Comparison of ENCODE assay signal across 8 cellular contexts in the genomic region with DNA sequence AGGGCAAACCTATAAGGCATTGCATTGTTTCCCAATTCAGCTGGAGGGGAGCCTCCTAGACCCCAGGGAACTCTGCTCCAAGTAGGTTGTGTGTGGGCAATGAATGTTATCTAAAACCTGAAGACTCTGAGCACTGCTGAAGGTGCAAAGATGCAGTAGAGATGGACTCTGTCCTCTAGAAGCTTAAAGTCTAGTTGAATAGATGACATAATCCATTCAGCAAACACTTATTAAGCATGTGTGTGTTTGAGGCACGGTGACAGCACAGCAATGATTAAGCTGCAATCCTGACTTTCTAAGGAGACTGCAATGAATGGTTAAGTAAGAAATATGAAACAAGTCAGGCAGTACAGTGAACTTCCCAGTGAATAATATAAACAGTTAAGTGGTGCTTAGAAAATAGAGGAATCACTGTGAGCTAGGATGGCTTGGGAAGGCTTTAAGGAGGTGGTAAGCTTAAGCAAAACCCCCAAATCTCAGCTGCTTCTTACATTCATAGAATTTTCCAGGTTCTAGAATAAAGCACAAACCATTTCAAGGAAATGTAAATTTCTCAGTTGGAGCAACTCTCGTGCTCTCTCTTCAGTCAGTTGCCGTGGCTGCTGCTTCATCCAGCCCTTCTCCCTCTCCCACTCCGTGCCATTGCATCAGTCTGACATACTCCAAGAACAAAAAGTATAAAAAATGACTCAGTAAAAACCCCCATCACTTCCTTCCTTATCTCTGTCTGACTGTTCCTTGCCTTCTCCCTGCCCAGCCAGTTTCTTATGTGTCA. TPM values are rescaled to one million over a fixed set of nuclear protein-coding genes. Genes with fewer than 3 reads are reported as not detected.
DNase-seq lines count a peak whose midpoint lies in the region; ATAC-seq, FAIRE-seq and TF ChIP-seq lines count a peak whose summit lies in the region.

No MANE protein-coding gene starts in this region.

- H3K36me3 ChIP-seq in liver (ENCODE audit: control insufficient read depth in 4 of 4, insufficient read depth in 3 of 4, low read depth in 1 of 4, low read length in 3 of 4): peaks cover 13 to 35% (median 28%) of the 10 kb centered on the region in 4 donors

- H3K27ac ChIP-seq in liver (ENCODE audit: low read depth in 1 of 2, low read length in 2 of 2): peak overlapping the region in 1 of 2 donors; percentile 15

- H3K9me3 ChIP-seq in liver (ENCODE audit: control insufficient read depth in 4 of 4, low read length in 3 of 4): no peaks in the 10 kb centered on the region

- H3K4me3 ChIP-seq in AG09309 (ENCODE audit: control insufficient read depth, low read depth, low read length) (peak overlapping the region; percentile 5), astrocyte of the cerebellum (ENCODE audit: low read depth, low read length) (no peak overlapping the region), liver (ENCODE audit: low read depth in 1 of 3, low read length in 3 of 3) (no peak overlapping the region)

- H3K9ac ChIP-seq in liver (ENCODE audit: low read depth in 1 of 2, low read length in 2 of 2): no peak overlapping the region

- H3K4me1 ChIP-seq in liver (ENCODE audit: control insufficient read depth in 4 of 4, insufficient read depth in 4 of 4, low read length in 3 of 4): peaks cover 0 to 8% (median 3%) of the 10 kb centered on the region in 4 donors

- in situ Hi-C loops in astrocyte of the cerebellum (cut with HindIII; ENCODE audit: low sequenced_read_pairs): loop anchor here (10.0 kb wide), 1 partner anchor 211 kb away; no protein-coding TSS in a partner anchor

- no peak for ATAC-seq in HG03378 (IDR thresholded peaks at IDR 0.05; ENCODE audit: unreplicated experiment)
- ATAC-seq in GM18867 (IDR thresholded peaks at IDR 0.05; ENCODE audit: unreplicated experiment): no peak

- no peak for FAIRE-seq in GM19239 (lab: Jason Lieb, UNC)

- WGBS in liver: 56% methylated on average over 4 of the region's 4 CpGs

- TF ChIP-seq RAD21 in liver (IDR thresholded peaks at IDR 0.05): no peak

- DNase-seq in AG09309 (ENCODE audit: low read depth): peak; percentile 73
- DNase-seq in HT1080 (ENCODE audit: low read depth): peak; percentile 91
- DNase-seq in astrocyte of the cerebellum (ENCODE audit: low read depth): peak; percentile 18
- no peak for DNase-seq in GM19239 (ENCODE audit: insufficient read length, low spot score)
- no peak for DNase-seq in cerebellar cortex (ENCODE audit: low spot score)

- no peaks in the 10 kb centered on the region for H3K27me3 ChIP-seq in liver (ENCODE audit: control insufficient read depth in 4 of 4, insufficient read depth in 4 of 4, low read length in 3 of 4)

- TF ChIP-seq CTCF in AG09309 (IDR thresholded peaks at IDR 0.05; ENCODE audit: control insufficient read depth, insufficient read depth, low read depth, low read length, missing control alignments): no peak
- TF ChIP-seq CTCF in astrocyte of the cerebellum (IDR thresholded peaks at IDR 0.05; ENCODE audit: low read depth, low read length, missing control alignments): no peak
- no peak for TF ChIP-seq CTCF in liver (IDR thresholded peaks at IDR 0.05; ENCODE audit: low read depth, low read length, missing input control)

TF ChIP-seq in liver, 16 proteins besides CTCF, POLR2A, EP300 and RAD21:
- TF ChIP-seq HNF4A (conservative IDR thresholded peaks at IDR 0.05) (peak; percentile 40 to 51), JUND (IDR thresholded peaks at IDR 0.05) (peak in 1 of 2 donors; percentile 20), FOXA2 (IDR thresholded peaks at IDR 0.05) (no peak)
- TF ChIP-seq, protein P1, sequence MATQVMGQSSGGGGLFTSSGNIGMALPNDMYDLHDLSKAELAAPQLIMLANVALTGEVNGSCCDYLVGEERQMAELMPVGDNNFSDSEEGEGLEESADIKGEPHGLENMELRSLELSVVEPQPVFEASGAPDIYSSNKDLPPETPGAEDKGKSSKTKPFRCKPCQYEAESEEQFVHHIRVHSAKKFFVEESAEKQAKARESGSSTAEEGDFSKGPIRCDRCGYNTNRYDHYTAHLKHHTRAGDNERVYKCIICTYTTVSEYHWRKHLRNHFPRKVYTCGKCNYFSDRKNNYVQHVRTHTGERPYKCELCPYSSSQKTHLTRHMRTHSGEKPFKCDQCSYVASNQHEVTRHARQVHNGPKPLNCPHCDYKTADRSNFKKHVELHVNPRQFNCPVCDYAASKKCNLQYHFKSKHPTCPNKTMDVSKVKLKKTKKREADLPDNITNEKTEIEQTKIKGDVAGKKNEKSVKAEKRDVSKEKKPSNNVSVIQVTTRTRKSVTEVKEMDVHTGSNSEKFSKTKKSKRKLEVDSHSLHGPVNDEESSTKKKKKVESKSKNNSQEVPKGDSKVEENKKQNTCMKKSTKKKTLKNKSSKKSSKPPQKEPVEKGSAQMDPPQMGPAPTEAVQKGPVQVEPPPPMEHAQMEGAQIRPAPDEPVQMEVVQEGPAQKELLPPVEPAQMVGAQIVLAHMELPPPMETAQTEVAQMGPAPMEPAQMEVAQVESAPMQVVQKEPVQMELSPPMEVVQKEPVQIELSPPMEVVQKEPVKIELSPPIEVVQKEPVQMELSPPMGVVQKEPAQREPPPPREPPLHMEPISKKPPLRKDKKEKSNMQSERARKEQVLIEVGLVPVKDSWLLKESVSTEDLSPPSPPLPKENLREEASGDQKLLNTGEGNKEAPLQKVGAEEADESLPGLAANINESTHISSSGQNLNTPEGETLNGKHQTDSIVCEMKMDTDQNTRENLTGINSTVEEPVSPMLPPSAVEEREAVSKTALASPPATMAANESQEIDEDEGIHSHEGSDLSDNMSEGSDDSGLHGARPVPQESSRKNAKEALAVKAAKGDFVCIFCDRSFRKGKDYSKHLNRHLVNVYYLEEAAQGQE (IDR thresholded peaks at IDR 0.05): no peak

RNA-seq across cellular contexts. Expression of a gene that starts 19.1 kb away (rescaled TPM):
- 3.5 and 4.6 TPM in 2 replicates for total RNA-seq in HT1080 (2014; rRNA removed; shearing (Covaris generic))
- 7.0 and 10.4 TPM in 2 replicates for polyA plus RNA-seq in HT1080 (2015; cell fraction: cytosol; rRNA removed)
- polyA plus RNA-seq in HT1080 (2015; cell fraction: nucleus; rRNA removed): 20.1 and 25.4 TPM in 2 replicates
- total RNA-seq in liver: 1 to 10 TPM; 5.1 to 8.5 TPM
- polyA plus RNA-seq in liver: 1 to 10 TPM; 1.4 to 6.5 TPM

RNA-seq across cellular contexts. Expression of a gene that starts 27.4 kb away (rescaled TPM):
- total RNA-seq in HT1080 (2014; rRNA removed; shearing (Covaris generic)): 0.35 and 0.47 TPM in 2 replicates
- 0.17 and 0.36 TPM in 2 replicates for polyA plus RNA-seq in HT1080 (2015; cell fraction: cytosol; rRNA removed)
- polyA plus RNA-seq in HT1080 (2015; cell fraction: nucleus; rRNA removed): 0.10 and 0.23 TPM in 2 replicates
- under 1 TPM; 0.19 to 0.75 TPM for total RNA-seq in liver
- polyA plus RNA-seq in liver: under 1 TPM; 0.21 to 0.25 TPM

RNA-seq across cellular contexts. Expression of a gene that starts 40.3 kb away (rescaled TPM):
- total RNA-seq in HT1080 (2014; rRNA removed; shearing (Covaris generic)): 48.6 and 61.7 TPM in 2 replicates
- 66.8 and 76.0 TPM in 2 replicates for polyA plus RNA-seq in HT1080 (2015; cell fraction: cytosol; rRNA removed)
- polyA plus RNA-seq in HT1080 (2015; cell fraction: nucleus; rRNA removed): 36.5 and 40.0 TPM in 2 replicates
- total RNA-seq in liver: 10 to 100 TPM; 16.8 to 19.7 TPM
- 10 to 100 TPM; 20.4 to 28.7 TPM for polyA plus RNA-seq in liver

Comparison
In these comparisons a context has a peak if more than half of its experiments do, and no peak if none do; other contexts are left out.
1. DNase-seq: peak in AG09309 (single experiment), HT1080 (single experiment) and astrocyte of the cerebellum (single experiment); none in GM19239 (single experiment) and cerebellar cortex (single experiment).